In genomic region chr19:56942749-56943148, GRCh38 we compare ENCODE assay signal across 11 cellular contexts.
DNase-seq lines count a peak whose midpoint lies in the region; ATAC-seq and TF ChIP-seq lines count a peak whose summit lies in the region.
"Had no signal": no experiment of that assay in that cellular context is flagged by ENCODE, and none has a peak within 500 bp of the region (broad histone marks: within the 10 kb centered on the region; RNA-seq: fewer than 3 reads in every experiment).

No MANE protein-coding gene starts in this region.

- peak; percentile 5 for DNase-seq in GM12865 (ENCODE audit: low read depth)
- DNase-seq in T-helper 9 cell = peak; percentile 1
- peak; percentile 48 for DNase-seq in left ventricle myocardium superior
- DNase-seq in retina = peak; percentile 56
- DNase-seq in NCI-H2196 (lab: John Stamatoyannopoulos, UW; ENCODE audit: unreplicated experiment) = no peak
- DNase-seq in stimulated activated CD4-positive, alpha-beta T cell treated with anti-CD3 and anti-CD28 coated beads, Interleukin-4, amount 100 ng/mL, for 24 hours = no peak
- no peak for DNase-seq in GM10248 (ENCODE audit: extremely low spot score)
- DNase-seq: activated T-cell treated with anti-CD3 and anti-CD28 coated beads, Interleukin-2, amount 50 U/mL, for 1 hour; COR-L47; NCI-H2081 treated with DMSO at 0.1 percent for 48 hours had no signal

- POLR2A ChIA-PET in GM10248 (lab: Yijun Ruan, JAX) = no interaction called here

- no peak overlapping the region for H3K4me3 ChIP-seq in GM12865 (ENCODE audit: low read depth, low read length)
- H3K4me3 ChIP-seq: tibial artery had no signal

- ATAC-seq in left ventricle myocardium superior = peak; percentile 50

- CTCF ChIA-PET in GM10248 (lab: Yijun Ruan, JAX) = no interaction called here

- TF ChIP-seq CTCF in GM12865 (IDR thresholded peaks at IDR 0.05; ENCODE audit: insufficient read depth, low read depth, low read length, missing control alignments) = no peak
- TF ChIP-seq CTCF in GM10248 (IDR thresholded peaks at IDR 0.05; ENCODE audit: control extremely low read depth, extremely low read depth, low read depth, missing control alignments) = no peak

- intact Hi-C loops in left ventricle myocardium superior (cut with micrococcal nuclease) = no loop called here

Comparison
In these comparisons a context has a peak if more than half of its experiments do, and no peak if none do; other contexts are left out.
1. DNase-seq: peak in GM12865 (single experiment), T-helper 9 cell (single experiment), left ventricle myocardium superior (single experiment) and retina (single experiment); none in NCI-H2196 (single experiment), stimulated activated CD4-positive, alpha-beta T cell treated with anti-CD3 and anti-CD28 coated beads, Interleukin-4, amount 100 ng/mL, for 24 hours (single experiment) and GM10248 (single experiment).